In genomic region chr17:80153004-80153403, GRCh38 we compare ENCODE assay signal across 16 cellular contexts. TPM values are rescaled to one million over a fixed set of nuclear protein-coding genes. Genes with fewer than 3 reads are reported as not detected.
DNase-seq lines count a peak whose midpoint lies in the region; ATAC-seq and TF ChIP-seq lines count a peak whose summit lies in the region.
"Had no signal": no experiment of that assay in that cellular context is flagged by ENCODE, and none has a peak within 500 bp of the region (broad histone marks: within the 10 kb centered on the region; RNA-seq: fewer than 3 reads in every experiment).

No MANE protein-coding gene starts in this region.

- H3K4me3 Mint-ChIP-seq in stimulated activated naive B cell treated with anti-CD40 and anti-IgM and Interleukin-4, amounts not matched to agents 10 μg/mL and 1 μg/mL and 100 μg/mL, for 72 hours, result peak overlapping the region; percentile 47 to 54
- H3K4me3 Mint-ChIP-seq in MCF 10A (ENCODE audit: unreplicated experiment), result no peak overlapping the region
- H3K4me3 Mint-ChIP-seq: activated CD8-positive, alpha-beta T cell treated with anti-CD3 and anti-CD28 coated beads, Interleukin-2, amount 10 ng/mL, durations not matched to agents 7 days and 5 days had no signal

- no TSS peak for BruUV-seq in MCF 10A (replicated peaks; lab: Mats Ljungman, UMichigan)

- peaks cover 26% of the 10 kb centered on the region in 2 donors for H3K4me1 Mint-ChIP-seq in stimulated activated naive B cell treated with anti-CD40 and anti-IgM and Interleukin-4, amounts not matched to agents 10 μg/mL and 1 μg/mL and 100 μg/mL, for 72 hours
- H3K4me1 Mint-ChIP-seq in MCF 10A (ENCODE audit: insufficient read depth, unreplicated experiment), result peaks cover 7% of the 10 kb centered on the region

- peaks cover 5% of the 10 kb centered on the region in 2 donors for H3K9me3 Mint-ChIP-seq in stimulated activated naive B cell treated with anti-CD40 and anti-IgM and Interleukin-4, amounts not matched to agents 10 μg/mL and 1 μg/mL and 100 μg/mL, for 72 hours
- no peaks in the 10 kb centered on the region for H3K9me3 Mint-ChIP-seq in MCF 10A (ENCODE audit: unreplicated experiment)

- DNase-seq in activated effector memory CD4-positive, alpha-beta T cell treated with anti-CD3 and anti-CD28 coated beads, Interleukin-2, amount 50 U/mL, for 16 hours, result peak; percentile 24
- no peak for DNase-seq in activated effector memory CD4-positive, alpha-beta T cell treated with Interleukin-2 at 50 U/mL for 16 hours
- DNase-seq in NCI-H82 (lab: John Stamatoyannopoulos, UW), result peak; percentile 77
- DNase-seq in stimulated activated naive B cell treated with anti-CD40 and anti-IgM and Interleukin-4, amounts not matched to agents 10 μg/mL and 1 μg/mL and 100 μg/mL, for 72 hours, result peak; percentile 36
- no peak for DNase-seq in MCF 10A (ENCODE audit: unreplicated experiment)
- no peak for DNase-seq in NCI-H510A treated with DMSO at 0.1 percent for 48 hours (lab: John Stamatoyannopoulos, UW)
- no peak for DNase-seq in AG20443 (ENCODE audit: low spot score)
- DNase-seq: 8988T; activated CD8-positive, alpha-beta T cell treated with anti-CD3 and anti-CD28 coated beads, Interleukin-2, amount 10 ng/mL, durations not matched to agents 7 days and 5 days; activated gamma-delta T cell treated with Interleukin-2 at 50 U/mL for 16 hours; lower lobe of right lung; NCI-H2081 treated with DMSO at 0.1 percent for 48 hours; NK-92 treated with Interleukin-12 subunit alpha and Interleukin-12 subunit beta, amount 100 ng/mL, for 24 hours had no signal

- TF ChIP-seq CTCF in MCF 10A (IDR thresholded peaks at IDR 0.05; ENCODE audit: unreplicated experiment), result no peak

- H3K36me3 Mint-ChIP-seq in stimulated activated naive B cell treated with anti-CD40 and anti-IgM and Interleukin-4, amounts not matched to agents 10 μg/mL and 1 μg/mL and 100 μg/mL, for 72 hours, result peaks cover 0 to 5% of the 10 kb centered on the region in 2 donors
- peaks cover 13% of the 10 kb centered on the region for H3K36me3 Mint-ChIP-seq in MCF 10A (ENCODE audit: insufficient read depth, unreplicated experiment)
- H3K36me3 Mint-ChIP-seq: brain had no signal

- peak overlapping the region; percentile 92 for H3K27ac Mint-ChIP-seq in stimulated activated naive B cell treated with anti-CD40 and anti-IgM and Interleukin-4, amounts not matched to agents 10 μg/mL and 1 μg/mL and 100 μg/mL, for 72 hours
- no peak overlapping the region for H3K27ac Mint-ChIP-seq in MCF 10A (ENCODE audit: low read depth, unreplicated experiment)
- H3K27ac Mint-ChIP-seq: activated CD8-positive, alpha-beta T cell treated with anti-CD3 and anti-CD28 coated beads, Interleukin-2, amount 10 ng/mL, durations not matched to agents 7 days and 5 days had no signal

- CTCF ChIA-PET in MCF 10A (lab: Yijun Ruan, JAX), result no interaction called here

- no peaks in the 10 kb centered on the region for H3K27me3 Mint-ChIP-seq in stimulated activated naive B cell treated with anti-CD40 and anti-IgM and Interleukin-4, amounts not matched to agents 10 μg/mL and 1 μg/mL and 100 μg/mL, for 72 hours
- H3K27me3 Mint-ChIP-seq in MCF 10A (ENCODE audit: insufficient read depth, unreplicated experiment), result no peaks in the 10 kb centered on the region

- peak; percentile 64 for ATAC-seq in HG02763 (IDR thresholded peaks at IDR 0.05; ENCODE audit: unreplicated experiment)
- peak; percentile 90 to 92 for ATAC-seq in stimulated activated naive B cell treated with anti-CD40 and anti-IgM and Interleukin-4, amounts not matched to agents 10 μg/mL and 1 μg/mL and 100 μg/mL, for 72 hours (replicated peaks)
- ATAC-seq: activated CD8-positive, alpha-beta T cell treated with anti-CD3 and anti-CD28 coated beads, Interleukin-2, amount 10 ng/mL, durations not matched to agents 7 days and 5 days; lower lobe of right lung had no signal

- intact Hi-C loops in MCF 10A (cut with micrococcal nuclease), result no loop called here

- POLR2A ChIA-PET in MCF 10A (lab: Yijun Ruan, JAX), result no interaction called here

RNA-seq across cellular contexts. Expression of gene EIF4A3, which starts 6.1 kb away (rescaled TPM):
- total RNA-seq in MCF 10A (2022), result 87.0 and 97.7 TPM in 2 replicates

RNA-seq across cellular contexts. Expression of gene CARD14, which starts 16.8 kb away (rescaled TPM):
- total RNA-seq in MCF 10A (2022), result 0.20 TPM in 1 of 2 replicates, not detected in the other
- total RNA-seq: activated CD8-positive, alpha-beta T cell treated with anti-CD3 and anti-CD28 coated beads, Interleukin-2, amount 10 ng/mL, durations not matched to agents 7 days and 5 days; SJSA1 had no signal

RNA-seq across cellular contexts. Expression of gene GAA, which starts 51.6 kb away (rescaled TPM):
- 26.0 and 31.3 TPM in 2 replicates for total RNA-seq in MCF 10A (2022)

Comparison
In these comparisons a context has a peak if more than half of its experiments do, and no peak if none do; other contexts are left out.
1. DNase-seq: peak in activated effector memory CD4-positive, alpha-beta T cell treated with anti-CD3 and anti-CD28 coated beads, Interleukin-2, amount 50 U/mL, for 16 hours (single experiment), NCI-H82 (single experiment) and stimulated activated naive B cell treated with anti-CD40 and anti-IgM and Interleukin-4, amounts not matched to agents 10 μg/mL and 1 μg/mL and 100 μg/mL, for 72 hours (single experiment); none in activated effector memory CD4-positive, alpha-beta T cell treated with Interleukin-2 at 50 U/mL for 16 hours (single experiment), MCF 10A (single experiment), NCI-H510A treated with DMSO at 0.1 percent for 48 hours (single experiment) and AG20443 (single experiment).